In genomic region chr6:89675949-89676753, GRCh38 we compare ENCODE assay signal across 21 cellular contexts. TPM values are rescaled to one million over a fixed set of nuclear protein-coding genes. Genes with fewer than 3 reads are reported as not detected.
DNase-seq lines count a peak whose midpoint lies in the region; ATAC-seq and TF ChIP-seq lines count a peak whose summit lies in the region.
"Had no signal": no experiment of that assay in that cellular context is flagged by ENCODE, and none has a peak within 500 bp of the region (broad histone marks: within the 10 kb centered on the region; RNA-seq: fewer than 3 reads in every experiment).

No MANE protein-coding gene starts in this region.

- no peak overlapping the region for H4K91ac ChIP-seq in H9 (ENCODE audit: insufficient read length, low read depth, low read length)

- H3K9ac ChIP-seq in H9 (ENCODE audit: extremely low read depth, insufficient read length, low read length) = no peak overlapping the region
- H3K9ac ChIP-seq in skeletal muscle tissue (ENCODE audit: low read depth in 1 of 3, low read length in 3 of 3) = peak overlapping the region; percentile 28 to 52 (median 35)

- no peak overlapping the region for H2AFZ ChIP-seq in H9 (ENCODE audit: low read length)

- H3K27ac Mint-ChIP-seq in H9 = peak overlapping the region; percentile 36 to 93 (median 70); a peak in 4 of 7 replicates
- peak overlapping the region; percentile 63 for H3K27ac Mint-ChIP-seq in central memory CD8-positive, alpha-beta T cell (ENCODE audit: low read depth)
- H3K27ac Mint-ChIP-seq: activated B cell treated with CpG ODN at 0.5 μM for 24 hours; activated T-cell treated with anti-CD3 and anti-CD28 coated beads, Interleukin-2, amount 50 U/mL, for 72 hours; progenitor cell of endocrine pancreas; T-helper 2 cell treated with Interferon-gamma antibody and Interleukin-4, amounts not matched to agents 5 μg/mL and 100 μg/mL, for 36 hours had no signal

- no peak overlapping the region for H4K8ac ChIP-seq in H9 (replicated peaks; ENCODE audit: insufficient read length, low read depth, low read length)

- no peak overlapping the region for H3K4ac ChIP-seq in H9 (ENCODE audit: low read depth, low read length)

- H3K27me3 ChIP-seq in H9 (ENCODE audit: insufficient read depth, low read length) = no peaks in the 10 kb centered on the region
- H3K27me3 ChIP-seq in skeletal muscle tissue (ENCODE audit: control insufficient read depth in 3 of 3, insufficient read depth in 3 of 3, low read length in 3 of 3) = no peaks in the 10 kb centered on the region
- no peaks in the 10 kb centered on the region for H3K27me3 ChIP-seq in sigmoid colon
- H3K27me3 ChIP-seq: SJCRH30 had no signal

- no peak overlapping the region for H3T11ph ChIP-seq in H9 (ENCODE audit: low read length)

- H2BK5ac ChIP-seq in H9 (ENCODE audit: insufficient read length, low read length) = no peak overlapping the region

- ATAC-seq in central memory CD8-positive, alpha-beta T cell (replicated peaks; ENCODE audit: extremely low read depth, poor library complexity, severe bottlenecking) = no peak
- ATAC-seq in Right ventricle myocardium superior (ENCODE audit: poor library complexity) (peak; percentile 64), HG03045 (IDR thresholded peaks at IDR 0.05; ENCODE audit: unreplicated experiment) (no peak)
- ATAC-seq: activated naive CD4-positive, alpha-beta T cell treated with anti-CD3 and anti-CD28 coated beads, Interleukin-2, amount 50 U/mL, for 72 hours; activated T-cell treated with anti-CD3 and anti-CD28 coated beads, Interleukin-2, amount 50 U/mL, for 72 hours had no signal

- H2BK15ac ChIP-seq in H9 (ENCODE audit: low read depth, low read length) = no peak overlapping the region

- H3K27ac ChIP-seq in H9 (ENCODE audit: insufficient read length, low read depth, low read length) = no peak overlapping the region
- H3K27ac ChIP-seq in skeletal muscle tissue (ENCODE audit: low read depth, low read length) = peak overlapping the region; percentile 80
- no peak overlapping the region for H3K27ac ChIP-seq in sigmoid colon
- H3K27ac ChIP-seq: SJCRH30 had no signal

- no peaks in the 10 kb centered on the region for H3K79me2 ChIP-seq in H9 (ENCODE audit: insufficient read depth, low read length)

- H3K4me1 ChIP-seq in H9 (ENCODE audit: insufficient read depth, low read length) (peaks cover 13% of the 10 kb centered on the region), skeletal muscle tissue (ENCODE audit: control insufficient read depth in 3 of 3, insufficient read depth in 3 of 3, low read length in 3 of 3) (peaks cover 31 to 56% (median 43%) of the 10 kb centered on the region in 3 donors), sigmoid colon (peaks cover 0 to 5% (median 0%) of the 10 kb centered on the region in 4 donors)
- H3K4me1 ChIP-seq: SJCRH30 had no signal

- intact Hi-C loops in Right ventricle myocardium superior (cut with DNase I) = no loop called here
- intact Hi-C loops in sigmoid colon (cut with DNase I) = no loop called here

- no peaks in the 10 kb centered on the region for H3K9me3 Mint-ChIP-seq in H9
- no peaks in the 10 kb centered on the region for H3K9me3 Mint-ChIP-seq in central memory CD8-positive, alpha-beta T cell
- H3K9me3 Mint-ChIP-seq: activated B cell treated with CpG ODN at 0.5 μM for 24 hours; activated naive CD4-positive, alpha-beta T cell treated with anti-CD3 and anti-CD28 coated beads, Interleukin-2, amount 50 U/mL, for 72 hours; activated T-cell treated with anti-CD3 and anti-CD28 coated beads, Interleukin-2, amount 50 U/mL, for 72 hours; CD4-positive, CD25-positive, alpha-beta regulatory T cell; T-helper 2 cell treated with Interferon-gamma antibody and Interleukin-4, amounts not matched to agents 5 μg/mL and 100 μg/mL, for 36 hours had no signal

- no peaks in the 10 kb centered on the region for H3K9me3 ChIP-seq in H9 (ENCODE audit: control insufficient read depth, low read depth, low read length)
- no peaks in the 10 kb centered on the region for H3K9me3 ChIP-seq in skeletal muscle tissue (ENCODE audit: control insufficient read depth in 3 of 3, low read length in 3 of 3)
- no peaks in the 10 kb centered on the region for H3K9me3 ChIP-seq in sigmoid colon
- H3K9me3 ChIP-seq: SJCRH30 had no signal

- no peak overlapping the region for H3K4me3 Mint-ChIP-seq in H9
- no peak overlapping the region for H3K4me3 Mint-ChIP-seq in central memory CD8-positive, alpha-beta T cell
- H3K4me3 Mint-ChIP-seq: activated B cell treated with CpG ODN at 0.5 μM for 24 hours; activated T-cell treated with anti-CD3 and anti-CD28 coated beads, Interleukin-2, amount 50 U/mL, for 72 hours; CD4-positive, CD25-positive, alpha-beta regulatory T cell; T-helper 2 cell treated with Interferon-gamma antibody and Interleukin-4, amounts not matched to agents 5 μg/mL and 100 μg/mL, for 36 hours had no signal

- no peak overlapping the region for H2AK5ac ChIP-seq in H9 (ENCODE audit: insufficient read length, low read length)

- no peaks in the 10 kb centered on the region for H3K27me3 Mint-ChIP-seq in H9 (ENCODE audit: low read depth)
- no peaks in the 10 kb centered on the region for H3K27me3 Mint-ChIP-seq in central memory CD8-positive, alpha-beta T cell
- H3K27me3 Mint-ChIP-seq: activated B cell treated with CpG ODN at 0.5 μM for 24 hours; CD4-positive, CD25-positive, alpha-beta regulatory T cell; progenitor cell of endocrine pancreas had no signal

- H3K56ac ChIP-seq in H9 (ENCODE audit: insufficient read length, low read depth, low read length) = no peak overlapping the region

- peaks cover 72 to 89% (median 80%) of the 10 kb centered on the region in 3 experiments for H3K36me3 Mint-ChIP-seq in H9 (ENCODE audit: insufficient read depth in 1 of 3, low read depth in 3 of 3)
- peaks cover 52% of the 10 kb centered on the region for H3K36me3 Mint-ChIP-seq in central memory CD8-positive, alpha-beta T cell (ENCODE audit: insufficient read depth)

- H3K4me2 ChIP-seq in H9 (ENCODE audit: insufficient read depth, insufficient read length, low read length) = no peak overlapping the region

- peaks cover 49 to 75% (median 72%) of the 10 kb centered on the region in 3 donors for H3K36me3 ChIP-seq in skeletal muscle tissue (ENCODE audit: control insufficient read depth in 3 of 3, insufficient read depth in 3 of 3, low read length in 3 of 3)
- peaks cover 28 to 97% (median 52%) of the 10 kb centered on the region in 4 donors for H3K36me3 ChIP-seq in sigmoid colon

- no CpG with 5 or more reads among the region's 7 CpGs for WGBS in H9 (ENCODE audit: extremely low coverage, insufficient read length, low lambda C conversion rate)
- WGBS in sigmoid colon, 2 donors = 76 to 78% methylated on average over 7 of the region's 7 CpGs

- no peaks in the 10 kb centered on the region for H3K79me1 ChIP-seq in H9 (ENCODE audit: insufficient read depth, low read depth, low read length, poor library complexity, severe bottlenecking)

- DNase-seq in H9 (no peak), Right ventricle myocardium superior (no peak), NCI-H345 treated with DMSO at 0.1 percent for 48 hours (lab: John Stamatoyannopoulos, UW; ENCODE audit: unreplicated experiment) (no peak), sigmoid colon (no peak)
- no peak for DNase-seq in central memory CD8-positive, alpha-beta T cell (ENCODE audit: low spot score in 2 of 2)
- DNase-seq: activated B cell treated with CpG ODN at 0.5 μM for 24 hours; activated CD8-positive, alpha-beta memory T cell treated with anti-CD3 and anti-CD28 coated beads for 24 hours; activated T-cell treated with anti-CD3 and anti-CD28 coated beads, Interleukin-2, amount 50 U/mL, for 72 hours; CD4-positive, CD25-positive, alpha-beta regulatory T cell; DND-41; hippocampal formation; midbrain; NCI-H1417; NCI-H2171 treated with DMSO at 0.1 percent for 48 hours; NCI-H774 had no signal

- no peak overlapping the region for H3K23ac ChIP-seq in H9 (ENCODE audit: insufficient read length, low read depth, low read length)

- H2BK20ac ChIP-seq in H9 (ENCODE audit: low read depth, low read length, poor library complexity, severe bottlenecking) = no peak overlapping the region

- H3K14ac ChIP-seq in H9 (ENCODE audit: insufficient read depth, low read length) = no peak overlapping the region

- TF ChIP-seq CTCF in H9 (conservative IDR thresholded peaks at IDR 0.05) (no peak), sigmoid colon (IDR thresholded peaks at IDR 0.05) (no peak)

- no peaks in the 10 kb centered on the region for H3K23me2 ChIP-seq in H9 (ENCODE audit: insufficient read length, low read depth, low read length, poor library complexity, severe bottlenecking)

- H2BK120ac ChIP-seq in H9 (ENCODE audit: low read depth, low read length, poor library complexity, severe bottlenecking) = no peak overlapping the region

- H3K4me3 ChIP-seq in skeletal muscle tissue (ENCODE audit: low read length in 3 of 3) = peak overlapping the region in 1 of 3 donors; percentile 53
- H3K4me3 ChIP-seq in sigmoid colon = no peak overlapping the region
- H3K4me3 ChIP-seq: SJCRH30 had no signal

- no peak for TF ChIP-seq EP300 in sigmoid colon (IDR thresholded peaks at IDR 0.05)

- H3K4me1 Mint-ChIP-seq in H9 = peaks cover 35 to 36% of the 10 kb centered on the region in 2 experiments
- H3K4me1 Mint-ChIP-seq in central memory CD8-positive, alpha-beta T cell = no peaks in the 10 kb centered on the region
- H3K4me1 Mint-ChIP-seq: activated B cell treated with CpG ODN at 0.5 μM for 24 hours had no signal

- H4K20me1 ChIP-seq in H9 (ENCODE audit: control insufficient read depth, insufficient read depth, insufficient read length) = no peaks in the 10 kb centered on the region

- H2BK12ac ChIP-seq in H9 (ENCODE audit: insufficient read length, low read depth, low read length) = no peak overlapping the region

- no peak overlapping the region for H4K5ac ChIP-seq in H9 (ENCODE audit: insufficient read length, low read depth, low read length)

- no peak overlapping the region for H3K18ac ChIP-seq in H9 (ENCODE audit: insufficient read length, low read depth, low read length)

- no peak for TF ChIP-seq POLR2A in sigmoid colon (IDR thresholded peaks at IDR 0.05)

RNA-seq across cellular contexts. Expression of gene LYRM2, which starts 37.6 kb away (rescaled TPM):
- 29.3 and 29.8 TPM in 2 replicates for total RNA-seq in H9 (2021)
- total RNA-seq in Right ventricle myocardium superior = 33.0 TPM
- total RNA-seq in skeletal muscle tissue = 9.4 TPM
- 10 to 100 TPM; 15.0 to 33.3 (median 21.3) TPM for total RNA-seq in sigmoid colon
- 10 to 100 TPM; 25.5 to 39.6 (median 28.7) TPM for polyA plus RNA-seq in sigmoid colon
